3 cellular contexts compared by ENCODE assay signal in the genomic region with DNA sequence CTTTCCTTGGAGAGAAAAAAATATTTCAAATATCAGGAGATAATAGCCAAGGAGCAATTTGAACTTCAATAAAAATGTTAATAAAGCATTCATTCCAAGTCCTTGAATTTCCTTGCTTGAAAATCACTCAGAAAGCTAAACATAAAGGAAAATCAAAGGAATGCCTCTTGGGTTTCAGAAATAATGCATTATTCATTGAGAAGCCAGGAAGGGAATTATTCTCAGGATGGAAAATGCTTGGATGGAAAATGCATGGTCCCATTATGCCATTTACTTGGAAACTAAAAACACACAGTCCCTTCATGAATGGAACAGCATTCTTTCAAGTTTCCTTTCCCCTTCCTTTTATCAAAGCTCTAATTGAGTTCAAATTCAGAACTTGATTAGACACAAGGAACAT.
A peak's percentile ranks its signal among the peaks of the same experiment; 100 is the strongest.
TF ChIP-seq lines count a peak whose summit lies in the region.

No MANE protein-coding gene starts in this region.

TF ChIP-seq in WTC11, 78 proteins besides CTCF, POLR2A, EP300 and RAD21:
- no peak for TF ChIP-seq JAZF1 (CRISPR knock-in tag; IDR thresholded peaks at IDR 0.05)
- TF ChIP-seq, protein P1, sequence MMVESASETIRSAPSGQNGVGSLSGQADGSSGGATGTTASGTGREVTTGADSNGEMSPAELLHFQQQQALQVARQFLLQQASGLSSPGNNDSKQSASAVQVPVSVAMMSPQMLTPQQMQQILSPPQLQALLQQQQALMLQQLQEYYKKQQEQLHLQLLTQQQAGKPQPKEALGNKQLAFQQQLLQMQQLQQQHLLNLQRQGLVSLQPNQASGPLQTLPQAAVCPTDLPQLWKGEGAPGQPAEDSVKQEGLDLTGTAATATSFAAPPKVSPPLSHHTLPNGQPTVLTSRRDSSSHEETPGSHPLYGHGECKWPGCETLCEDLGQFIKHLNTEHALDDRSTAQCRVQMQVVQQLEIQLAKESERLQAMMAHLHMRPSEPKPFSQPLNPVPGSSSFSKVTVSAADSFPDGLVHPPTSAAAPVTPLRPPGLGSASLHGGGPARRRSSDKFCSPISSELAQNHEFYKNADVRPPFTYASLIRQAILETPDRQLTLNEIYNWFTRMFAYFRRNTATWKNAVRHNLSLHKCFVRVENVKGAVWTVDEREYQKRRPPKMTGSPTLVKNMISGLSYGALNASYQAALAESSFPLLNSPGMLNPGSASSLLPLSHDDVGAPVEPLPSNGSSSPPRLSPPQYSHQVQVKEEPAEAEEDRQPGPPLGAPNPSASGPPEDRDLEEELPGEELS (CRISPR knock-in tag; IDR thresholded peaks at IDR 0.05) = no peak
- TF ChIP-seq, protein P2, sequence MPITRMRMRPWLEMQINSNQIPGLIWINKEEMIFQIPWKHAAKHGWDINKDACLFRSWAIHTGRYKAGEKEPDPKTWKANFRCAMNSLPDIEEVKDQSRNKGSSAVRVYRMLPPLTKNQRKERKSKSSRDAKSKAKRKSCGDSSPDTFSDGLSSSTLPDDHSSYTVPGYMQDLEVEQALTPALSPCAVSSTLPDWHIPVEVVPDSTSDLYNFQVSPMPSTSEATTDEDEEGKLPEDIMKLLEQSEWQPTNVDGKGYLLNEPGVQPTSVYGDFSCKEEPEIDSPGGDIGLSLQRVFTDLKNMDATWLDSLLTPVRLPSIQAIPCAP (CRISPR knock-in tag; IDR thresholded peaks at IDR 0.05) = no peak
- TF ChIP-seq GTF2I (CRISPR knock-in tag; conservative IDR thresholded peaks at IDR 0.05) = no peak
- no peak for TF ChIP-seq ZNF121 (CRISPR knock-in tag; IDR thresholded peaks at IDR 0.05)
- no peak for TF ChIP-seq NR3C1 (CRISPR knock-in tag; conservative IDR thresholded peaks at IDR 0.05; ENCODE audit: low read depth)
- TF ChIP-seq ESRRA (CRISPR knock-in tag; IDR thresholded peaks at IDR 0.05; ENCODE audit: borderline replicate concordance) = no peak

TF ChIP-seq in endothelial cell of umbilical vein, 7 proteins besides CTCF, POLR2A, EP300 and RAD21:
- TF ChIP-seq FOS (IDR thresholded peaks at IDR 0.05; ENCODE audit: borderline replicate concordance, insufficient read depth, low read length) = no peak
- TF ChIP-seq, protein P3, sequence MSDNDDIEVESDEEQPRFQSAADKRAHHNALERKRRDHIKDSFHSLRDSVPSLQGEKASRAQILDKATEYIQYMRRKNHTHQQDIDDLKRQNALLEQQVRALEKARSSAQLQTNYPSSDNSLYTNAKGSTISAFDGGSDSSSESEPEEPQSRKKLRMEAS (IDR thresholded peaks at IDR 0.05; ENCODE audit: insufficient read depth, insufficient read length) = no peak
- TF ChIP-seq JUN (IDR thresholded peaks at IDR 0.05; ENCODE audit: borderline replicate concordance, insufficient read depth, insufficient read length, low read depth) = no peak
- no peak for TF ChIP-seq GATA2 (IDR thresholded peaks at IDR 0.05; ENCODE audit: insufficient read depth, insufficient read length, low read depth, low read length)
- no peak for TF ChIP-seq POLR2AphosphoS5 (IDR thresholded peaks at IDR 0.05; ENCODE audit: insufficient read depth, low read depth, low read length)
- no peak for TF ChIP-seq MYC (IDR thresholded peaks at IDR 0.05; ENCODE audit: low read depth, low read length)
- TF ChIP-seq EZH2 (IDR thresholded peaks at IDR 0.05; ENCODE audit: borderline replicate concordance, low read depth, low read length, severe bottlenecking) = no peak

TF ChIP-seq in neural cell, 6 proteins besides CTCF, POLR2A, EP300 and RAD21:
- TF ChIP-seq MXI1 (conservative IDR thresholded peaks at IDR 0.05; ENCODE audit: poor library complexity, severe bottlenecking) = no peak
- TF ChIP-seq EZH2 (IDR thresholded peaks at IDR 0.05; ENCODE audit: borderline replicate concordance, insufficient read depth, low read length, poor library complexity, severe bottlenecking) = no peak
- TF ChIP-seq SMC3 (conservative IDR thresholded peaks at IDR 0.05; ENCODE audit: poor library complexity) = no peak
- TF ChIP-seq POLR2AphosphoS5 (IDR thresholded peaks at IDR 0.05) = no peak
- TF ChIP-seq TAF1 (IDR thresholded peaks at IDR 0.05; ENCODE audit: low read depth) = no peak
- TF ChIP-seq, protein P4, sequence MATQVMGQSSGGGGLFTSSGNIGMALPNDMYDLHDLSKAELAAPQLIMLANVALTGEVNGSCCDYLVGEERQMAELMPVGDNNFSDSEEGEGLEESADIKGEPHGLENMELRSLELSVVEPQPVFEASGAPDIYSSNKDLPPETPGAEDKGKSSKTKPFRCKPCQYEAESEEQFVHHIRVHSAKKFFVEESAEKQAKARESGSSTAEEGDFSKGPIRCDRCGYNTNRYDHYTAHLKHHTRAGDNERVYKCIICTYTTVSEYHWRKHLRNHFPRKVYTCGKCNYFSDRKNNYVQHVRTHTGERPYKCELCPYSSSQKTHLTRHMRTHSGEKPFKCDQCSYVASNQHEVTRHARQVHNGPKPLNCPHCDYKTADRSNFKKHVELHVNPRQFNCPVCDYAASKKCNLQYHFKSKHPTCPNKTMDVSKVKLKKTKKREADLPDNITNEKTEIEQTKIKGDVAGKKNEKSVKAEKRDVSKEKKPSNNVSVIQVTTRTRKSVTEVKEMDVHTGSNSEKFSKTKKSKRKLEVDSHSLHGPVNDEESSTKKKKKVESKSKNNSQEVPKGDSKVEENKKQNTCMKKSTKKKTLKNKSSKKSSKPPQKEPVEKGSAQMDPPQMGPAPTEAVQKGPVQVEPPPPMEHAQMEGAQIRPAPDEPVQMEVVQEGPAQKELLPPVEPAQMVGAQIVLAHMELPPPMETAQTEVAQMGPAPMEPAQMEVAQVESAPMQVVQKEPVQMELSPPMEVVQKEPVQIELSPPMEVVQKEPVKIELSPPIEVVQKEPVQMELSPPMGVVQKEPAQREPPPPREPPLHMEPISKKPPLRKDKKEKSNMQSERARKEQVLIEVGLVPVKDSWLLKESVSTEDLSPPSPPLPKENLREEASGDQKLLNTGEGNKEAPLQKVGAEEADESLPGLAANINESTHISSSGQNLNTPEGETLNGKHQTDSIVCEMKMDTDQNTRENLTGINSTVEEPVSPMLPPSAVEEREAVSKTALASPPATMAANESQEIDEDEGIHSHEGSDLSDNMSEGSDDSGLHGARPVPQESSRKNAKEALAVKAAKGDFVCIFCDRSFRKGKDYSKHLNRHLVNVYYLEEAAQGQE (IDR thresholded peaks at IDR 0.05; ENCODE audit: borderline replicate concordance) = peak; percentile 85
